ENCODE assay signal across 9 cellular contexts in the genomic region with DNA sequence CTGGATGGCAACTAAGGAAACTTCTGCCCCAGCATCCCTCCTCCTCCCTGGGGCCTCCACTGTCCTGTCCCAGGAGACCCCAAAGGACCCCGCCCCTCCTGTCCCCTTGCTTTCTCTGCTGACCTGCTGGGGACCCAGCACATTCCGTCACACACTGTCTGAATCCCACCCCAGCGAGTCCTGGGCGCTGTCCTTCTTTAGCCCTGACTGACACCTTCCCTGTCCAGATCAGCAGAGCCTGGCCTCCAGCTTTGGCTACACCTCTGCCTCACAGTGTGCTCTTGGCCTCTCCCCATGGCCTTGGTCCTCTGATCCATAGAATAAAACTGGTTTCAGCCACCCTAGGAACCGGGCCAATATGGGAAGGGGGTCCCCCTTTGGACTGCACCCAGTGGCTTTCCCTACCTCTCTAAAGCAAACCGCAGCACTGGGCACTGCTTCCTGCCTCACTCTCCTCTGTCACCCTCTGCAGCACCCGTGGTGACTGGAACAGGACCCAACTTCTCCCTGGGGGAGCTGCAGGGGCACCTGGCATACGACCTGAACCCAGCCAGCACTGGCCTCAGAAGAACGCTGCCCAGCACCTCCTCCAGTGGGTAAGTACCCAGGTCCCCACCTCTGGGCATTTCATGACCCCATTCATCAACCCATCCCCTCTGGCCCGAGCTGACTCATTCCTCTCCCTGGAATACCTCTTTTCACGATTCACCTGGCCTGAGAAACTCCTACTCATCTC. TPM values are rescaled to one million over a fixed set of nuclear protein-coding genes. Genes with fewer than 3 reads are reported as not detected.
DNase-seq lines count a peak whose midpoint lies in the region; ATAC-seq and TF ChIP-seq lines count a peak whose summit lies in the region.
"Had no signal": no experiment of that assay in that cellular context is flagged by ENCODE, and none has a peak within 500 bp of the region (broad histone marks: within the 10 kb centered on the region; RNA-seq: fewer than 3 reads in every experiment).

No MANE protein-coding gene starts in this region.

- peaks cover 4 to 31% of the 10 kb centered on the region in 2 donors for H3K36me3 ChIP-seq in lung (ENCODE audit: control insufficient read depth in 2 of 2, insufficient read depth in 2 of 2, low read length in 2 of 2)
- H3K36me3 ChIP-seq in thyroid gland: peaks cover 19 to 23% of the 10 kb centered on the region in 2 donors

- ATAC-seq in activated naive CD8-positive, alpha-beta T cell treated with anti-CD3 and anti-CD28 coated beads, Interleukin-2, amount 50 U/mL, for 24 hours: no peak
- ATAC-seq in lung (ENCODE audit: insufficient read depth, low FRiP score) (no peak), GM18873 (IDR thresholded peaks at IDR 0.05; ENCODE audit: low FRiP score, unreplicated experiment) (no peak)

- H3K27ac ChIP-seq in lung (ENCODE audit: low read depth in 1 of 2, low read length in 1 of 2) (peak overlapping the region; percentile 75 to 91), thyroid gland (peak overlapping the region; percentile 48 to 80 (median 66))

- intact Hi-C loops in thyroid gland (cut with DNase I): no loop called here

- H3K36me3 Mint-ChIP-seq in activated T-cell treated with anti-CD3 and anti-CD28 coated beads, Interleukin-2, amount 50 U/mL, for 24 hours (ENCODE audit: low read depth): peaks cover 34% of the 10 kb centered on the region
- peaks cover 18% of the 10 kb centered on the region for H3K36me3 Mint-ChIP-seq in activated naive CD8-positive, alpha-beta T cell treated with anti-CD3 and anti-CD28 coated beads, Interleukin-2, amount 50 U/mL, for 24 hours (ENCODE audit: low read depth)

- no peak for DNase-seq in activated T-cell treated with anti-CD3 and anti-CD28 coated beads, Interleukin-2, amount 50 U/mL, for 24 hours
- no peak for DNase-seq in activated T-cell treated with anti-CD3 and anti-CD28 coated beads, Interleukin-2, amount 50 U/mL, for 1 hour
- no peak for DNase-seq in activated naive CD8-positive, alpha-beta T cell treated with anti-CD3 and anti-CD28 coated beads, Interleukin-2, amount 50 U/mL, for 24 hours
- no peak for DNase-seq in lung (ENCODE audit: low spot score)
- DNase-seq in thyroid gland: no peak
- DNase-seq in NCI-H187 (lab: John Stamatoyannopoulos, UW): no peak
- no peak for DNase-seq in NK-92 (lab: John Stamatoyannopoulos, UW; ENCODE audit: unreplicated experiment)
- DNase-seq: T1000 had no signal

- peak overlapping the region; percentile 100 for H3K27ac Mint-ChIP-seq in activated T-cell treated with anti-CD3 and anti-CD28 coated beads, Interleukin-2, amount 50 U/mL, for 24 hours
- H3K27ac Mint-ChIP-seq in activated naive CD8-positive, alpha-beta T cell treated with anti-CD3 and anti-CD28 coated beads, Interleukin-2, amount 50 U/mL, for 24 hours: peak overlapping the region; percentile 100

- H3K4me3 ChIP-seq in lung: no peak overlapping the region
- H3K4me3 ChIP-seq in thyroid gland (replicated peaks in 1 of 3): no peak overlapping the region

- peaks cover 0 to 13% of the 10 kb centered on the region in 2 donors for H3K4me1 ChIP-seq in lung (ENCODE audit: control insufficient read depth in 2 of 2, insufficient read depth in 2 of 2, low read length in 2 of 2)
- H3K4me1 ChIP-seq in thyroid gland: peaks cover 3 to 31% of the 10 kb centered on the region in 2 donors

- WGBS in lung, 2 donors: 95 to 96% methylated on average over 11 of the region's 11 CpGs
- WGBS in thyroid gland, 2 donors: 84 to 92% methylated on average over 10 to 11 of the region's 11 CpGs

- H3K27me3 ChIP-seq in lung (ENCODE audit: control insufficient read depth, insufficient read depth) (no peaks in the 10 kb centered on the region), thyroid gland (no peaks in the 10 kb centered on the region)

- H3K4me3 Mint-ChIP-seq in activated T-cell treated with anti-CD3 and anti-CD28 coated beads, Interleukin-2, amount 50 U/mL, for 24 hours: peak overlapping the region; percentile 93
- peak overlapping the region; percentile 96 for H3K4me3 Mint-ChIP-seq in activated naive CD8-positive, alpha-beta T cell treated with anti-CD3 and anti-CD28 coated beads, Interleukin-2, amount 50 U/mL, for 24 hours

- TF ChIP-seq CTCF in lung (IDR thresholded peaks at IDR 0.05; ENCODE audit: control extremely low read depth, extremely low read depth) (no peak), thyroid gland (IDR thresholded peaks at IDR 0.05) (no peak)

- H3K9me3 Mint-ChIP-seq in activated T-cell treated with anti-CD3 and anti-CD28 coated beads, Interleukin-2, amount 50 U/mL, for 24 hours: peaks cover 2% of the 10 kb centered on the region
- no peaks in the 10 kb centered on the region for H3K9me3 Mint-ChIP-seq in activated naive CD8-positive, alpha-beta T cell treated with anti-CD3 and anti-CD28 coated beads, Interleukin-2, amount 50 U/mL, for 24 hours

- no peak for TF ChIP-seq POLR2A in thyroid gland (IDR thresholded peaks at IDR 0.05)

- H3K27me3 Mint-ChIP-seq in activated T-cell treated with anti-CD3 and anti-CD28 coated beads, Interleukin-2, amount 50 U/mL, for 24 hours: no peaks in the 10 kb centered on the region
- H3K27me3 Mint-ChIP-seq in activated naive CD8-positive, alpha-beta T cell treated with anti-CD3 and anti-CD28 coated beads, Interleukin-2, amount 50 U/mL, for 24 hours: no peaks in the 10 kb centered on the region

- no peaks in the 10 kb centered on the region for H3K9me3 ChIP-seq in lung (ENCODE audit: control insufficient read depth in 2 of 2, insufficient read depth in 1 of 2, low read length in 1 of 2)
- H3K9me3 ChIP-seq in thyroid gland: no peaks in the 10 kb centered on the region

- peaks cover 17% of the 10 kb centered on the region for H3K4me1 Mint-ChIP-seq in activated T-cell treated with anti-CD3 and anti-CD28 coated beads, Interleukin-2, amount 50 U/mL, for 24 hours (ENCODE audit: low read depth)
- H3K4me1 Mint-ChIP-seq in activated naive CD8-positive, alpha-beta T cell treated with anti-CD3 and anti-CD28 coated beads, Interleukin-2, amount 50 U/mL, for 24 hours: peaks cover 16% of the 10 kb centered on the region

RNA-seq across cellular contexts. Expression of a gene that starts 46.4 kb away (rescaled TPM):
- under 1 TPM in 1 of 2 donors, not detected in 1; 0.15 TPM for total RNA-seq in lung
- polyA plus RNA-seq in lung: under 1 TPM; 0.10 to 0.22 TPM
- not detected for total RNA-seq in thyroid gland

RNA-seq across cellular contexts. Expression of a gene that starts 49.3 kb away (rescaled TPM):
- not detected for total RNA-seq in lung
- not detected for polyA plus RNA-seq in lung
- not detected for total RNA-seq in thyroid gland
